Comparison of ENCODE assay signal across 15 cellular contexts in genomic region chr9:124012368-124013262, GRCh38. TPM values are rescaled to one million over a fixed set of nuclear protein-coding genes. Genes with fewer than 3 reads are reported as not detected.
DNase-seq lines count a peak whose midpoint lies in the region; ATAC-seq, FAIRE-seq and TF ChIP-seq lines count a peak whose summit lies in the region.
"Had no signal": no experiment of that assay in that cellular context is flagged by ENCODE, and none has a peak within 500 bp of the region (broad histone marks: within the 10 kb centered on the region; RNA-seq: fewer than 3 reads in every experiment).

No MANE protein-coding gene starts in this region.

- H3K27me3 ChIP-seq in NT2/D1 (ENCODE audit: insufficient read depth, insufficient read length) (peaks cover 97% of the 10 kb centered on the region), layer of hippocampus (ENCODE audit: control insufficient read depth, insufficient read depth, low read length) (peaks cover 73% of the 10 kb centered on the region), stomach smooth muscle (ENCODE audit: control insufficient read depth in 1 of 2, insufficient read depth in 2 of 2, low read length in 2 of 2) (peaks cover 79 to 97% of the 10 kb centered on the region in 2 donors)

- FAIRE-seq in kidney (lab: Jason Lieb, UNC) = no peak
- FAIRE-seq: RCC 7860 had no signal

- peak overlapping the region; percentile 85 for H3K9ac ChIP-seq in NT2/D1 (ENCODE audit: insufficient read length, low read depth)
- no peak overlapping the region for H3K9ac ChIP-seq in stomach smooth muscle (ENCODE audit: low read length in 2 of 2)
- H3K9ac ChIP-seq in kidney (ENCODE audit: low read length in 2 of 2) = no peak overlapping the region

- H3K27ac ChIP-seq in layer of hippocampus (ENCODE audit: low read depth, low read length) (peak overlapping the region; percentile 46), stomach smooth muscle (ENCODE audit: low read length) (no peak overlapping the region), kidney (ENCODE audit: low read depth in 2 of 2, low read length in 2 of 2) (no peak overlapping the region)
- H3K27ac ChIP-seq: epithelial cell of prostate had no signal

- TF ChIP-seq CTCF in kidney (IDR thresholded peaks at IDR 0.05; ENCODE audit: borderline replicate concordance, extremely low read depth, insufficient read depth) = no peak

- H3K4me1 ChIP-seq in NT2/D1 (ENCODE audit: insufficient read depth, insufficient read length) (peaks cover 17% of the 10 kb centered on the region), stomach smooth muscle (ENCODE audit: control insufficient read depth, insufficient read depth, low read length) (peaks cover 55% of the 10 kb centered on the region), kidney (ENCODE audit: control insufficient read depth in 1 of 2, insufficient read depth in 1 of 2, low read depth in 1 of 2, low read length in 2 of 2) (peaks cover 0 to 10% of the 10 kb centered on the region in 2 donors)

- H3K4me3 ChIP-seq in NT2/D1 (ENCODE audit: insufficient read length, low read depth) (peak overlapping the region; percentile 50), stomach smooth muscle (ENCODE audit: low read length in 2 of 2) (peak overlapping the region; percentile 3 to 44), kidney (ENCODE audit: low read length in 2 of 2) (no peak overlapping the region)

- peak; percentile 47 for DNase-seq in activated effector memory CD4-positive, alpha-beta T cell treated with anti-CD3 and anti-CD28 coated beads, Interleukin-2, amount 50 U/mL, for 16 hours
- no peak for DNase-seq in activated effector memory CD4-positive, alpha-beta T cell treated with Interleukin-2 at 50 U/mL for 16 hours
- no peak for DNase-seq in NT2/D1 (ENCODE audit: low read depth, low spot score)
- no peak for DNase-seq in kidney
- DNase-seq: activated naive CD4-positive, alpha-beta T cell treated with anti-CD3 and anti-CD28 coated beads for 36 hours; C1 segment of cervical spinal cord; GOT3; NCI-H1436; stimulated activated naive CD4-positive, alpha-beta T cell treated with Interleukin-2 at 50 U/mL for 16 hours had no signal

- H3K9me3 ChIP-seq in NT2/D1 (ENCODE audit: insufficient read depth, low read length) = no peaks in the 10 kb centered on the region
- no peaks in the 10 kb centered on the region for H3K9me3 ChIP-seq in stomach smooth muscle (ENCODE audit: control insufficient read depth in 2 of 2, low read length in 2 of 2)
- no peaks in the 10 kb centered on the region for H3K9me3 ChIP-seq in kidney (ENCODE audit: control insufficient read depth in 1 of 2, low read length in 2 of 2)

- intact Hi-C loops in kidney (cut with DNase I) = no loop called here

- ATAC-seq in HG03520 (IDR thresholded peaks at IDR 0.05; ENCODE audit: unreplicated experiment) (no peak), GM18517 (IDR thresholded peaks at IDR 0.05; ENCODE audit: unreplicated experiment) (no peak)

- H3K36me3 ChIP-seq in NT2/D1 (ENCODE audit: insufficient read depth, insufficient read length, low read length) (no peaks in the 10 kb centered on the region), stomach smooth muscle (ENCODE audit: control insufficient read depth in 2 of 2, insufficient read depth in 2 of 2, low read length in 2 of 2) (no peaks in the 10 kb centered on the region), kidney (ENCODE audit: control insufficient read depth in 1 of 2, insufficient read depth in 2 of 2, low read length in 2 of 2) (no peaks in the 10 kb centered on the region)

RNA-seq across cellular contexts. Expression of gene LHX2, which starts 1.0 kb away (rescaled TPM):
- total RNA-seq in kidney = not detected
- polyA plus RNA-seq in kidney (ENCODE audit: insufficient read depth, low read depth, low replicate concordance) = not detected
- total RNA-seq: activated naive CD4-positive, alpha-beta T cell treated with anti-CD3 and anti-CD28 coated beads for 36 hours had no signal

Comparison
In these comparisons a context has a peak if more than half of its experiments do, and no peak if none do; other contexts are left out.
1. H3K4me3 ChIP-seq: peak in NT2/D1 (single experiment) and stomach smooth muscle (2 of 2); none in kidney (0 of 2).